8 cellular contexts compared by ENCODE assay signal in the genomic region with DNA sequence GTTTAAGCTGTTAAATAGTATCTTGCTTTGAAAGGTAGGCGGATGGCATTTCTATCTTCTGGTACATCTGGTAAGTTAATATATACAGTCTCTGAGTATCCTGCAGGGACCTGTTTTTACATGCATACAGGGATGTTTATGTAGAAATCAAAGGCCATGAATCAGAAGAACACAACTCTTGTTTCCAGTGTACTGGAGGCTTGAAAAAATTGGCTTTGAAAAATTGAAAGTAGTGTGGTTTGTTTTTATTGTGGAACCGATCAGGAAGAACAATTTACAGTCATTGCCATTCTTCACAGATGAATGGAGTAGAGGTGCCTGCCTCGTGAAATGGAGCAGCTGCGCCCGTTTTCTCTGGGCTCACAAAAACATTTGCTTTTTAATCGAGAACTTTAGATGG. TPM values are rescaled to one million over a fixed set of nuclear protein-coding genes. Genes with fewer than 3 reads are reported as not detected.
DNase-seq lines count a peak whose midpoint lies in the region; ATAC-seq and TF ChIP-seq lines count a peak whose summit lies in the region.

No MANE protein-coding gene starts in this region.

- peak overlapping the region in 4 of 59 donors; percentile 2 to 38 (median 10) for H3K27ac ChIP-seq in dorsolateral prefrontal cortex
- peak overlapping the region; percentile 46 to 79 (median 60) for H3K27ac ChIP-seq in thyroid gland
- H3K27ac ChIP-seq in upper lobe of right lung: no peak overlapping the region

- TF ChIP-seq POLR2A in thyroid gland (IDR thresholded peaks at IDR 0.05): no peak

- intact Hi-C loops in dorsolateral prefrontal cortex (cut with DNase I): no loop called here
- intact Hi-C loops in thyroid gland (cut with DNase I): no loop called here
- intact Hi-C loops in upper lobe of right lung (cut with DNase I): no loop called here

- TF ChIP-seq CTCF in dorsolateral prefrontal cortex (IDR thresholded peaks at IDR 0.05 in 54 of 56, conservative IDR thresholded peaks at IDR 0.05 in 2 of 56; ENCODE audit: low read depth in 1 of 56, partially characterized antibody in 56 of 56) (no peak), thyroid gland (IDR thresholded peaks at IDR 0.05) (no peak), upper lobe of right lung (IDR thresholded peaks at IDR 0.05) (no peak)

- H3K36me3 ChIP-seq in thyroid gland (no peaks in the 10 kb centered on the region), upper lobe of right lung (no peaks in the 10 kb centered on the region)

- ATAC-seq in GM21723 (IDR thresholded peaks at IDR 0.05; ENCODE audit: unreplicated experiment) (peak; percentile 39), upper lobe of right lung (no peak)

- WGBS in thyroid gland, 2 donors: 23 to 26% methylated on average over 6 of the region's 6 CpGs

- H3K9me3 ChIP-seq in thyroid gland (no peaks in the 10 kb centered on the region), upper lobe of right lung (no peaks in the 10 kb centered on the region)

- H3K4me1 ChIP-seq in thyroid gland (peaks cover 37 to 40% of the 10 kb centered on the region in 2 donors), upper lobe of right lung (peaks cover 6% of the 10 kb centered on the region)

- in situ Hi-C loops in Caki2 (cut with HindIII; ENCODE audit: low pct_unique_long_range_greater_than_20kb, low sequenced_read_pairs): no loop called here

- H3K4me3 ChIP-seq in dorsolateral prefrontal cortex: peak overlapping the region in 42 of 59 donors; percentile 2 to 52 (median 28)
- no peak overlapping the region for H3K4me3 ChIP-seq in thyroid gland (replicated peaks in 1 of 3)
- no peak overlapping the region for H3K4me3 ChIP-seq in upper lobe of right lung

- DNase-seq in Caki2 (ENCODE audit: low read depth): peak; percentile 52
- DNase-seq in NCI-H2171 treated with DMSO at 0.1 percent for 48 hours (lab: John Stamatoyannopoulos, UW): peak; percentile 82
- DNase-seq in dorsolateral prefrontal cortex: no peak
- DNase-seq in thyroid gland: peak; percentile 40 to 54
- no peak for DNase-seq in globus pallidus (ENCODE audit: low spot score)
- no peak for DNase-seq in upper lobe of right lung
- DNase-seq in central memory CD4-positive, alpha-beta T cell: no peak

- H3K27me3 ChIP-seq in dorsolateral prefrontal cortex (no peaks in the 10 kb centered on the region), thyroid gland (no peaks in the 10 kb centered on the region), upper lobe of right lung (no peaks in the 10 kb centered on the region)

RNA-seq across cellular contexts. Expression of a gene that starts 54.0 kb away (rescaled TPM):
- 78.6 and 92.9 TPM in 2 replicates for total RNA-seq in Caki2 (2014; rRNA removed; shearing (Covaris generic); ENCODE audit: low replicate concordance)
- 10 to 100 TPM in 117 of 120 experiments, 1 to 10 TPM in 3; 8.0 to 44.9 (median 22.5) TPM for total RNA-seq in dorsolateral prefrontal cortex
- 10 to 100 TPM; 21.9 to 39.1 (median 31.3) TPM for total RNA-seq in thyroid gland
- total RNA-seq in upper lobe of right lung: 21.4 TPM

Comparison
In these comparisons a context has a peak if more than half of its experiments do, and no peak if none do; other contexts are left out.
1. DNase-seq: peak in Caki2 (single experiment), NCI-H2171 treated with DMSO at 0.1 percent for 48 hours (single experiment) and thyroid gland (2 of 2); none in dorsolateral prefrontal cortex (0 of 10), globus pallidus (single experiment), upper lobe of right lung (single experiment) and central memory CD4-positive, alpha-beta T cell (single experiment).
2. H3K4me3 ChIP-seq: peak in dorsolateral prefrontal cortex (42 of 59); none in thyroid gland (0 of 3) and upper lobe of right lung (single experiment).